Comparison of ENCODE assay signal across 9 cellular contexts in genomic region chr6:30942338-30943060, GRCh38. TPM values are rescaled to one million over a fixed set of nuclear protein-coding genes. Genes with fewer than 3 reads are reported as not detected.
A peak's percentile ranks its signal among the peaks of the same experiment; 100 is the strongest.
DNase-seq lines count a peak whose midpoint lies in the region; ATAC-seq, FAIRE-seq and TF ChIP-seq lines count a peak whose summit lies in the region.
"Had no signal": no experiment of that assay in that cellular context is flagged by ENCODE, and none has a peak within 500 bp of the region (broad histone marks: within the 10 kb centered on the region; RNA-seq: fewer than 3 reads in every experiment).

No MANE protein-coding gene starts in this region.

- ATAC-seq in GM21786 (IDR thresholded peaks at IDR 0.05; ENCODE audit: unreplicated experiment), result no peak

- WGBS in small intestine, 3 donors, result 7 to 15% (median 13%) methylated on average over 15 of the region's 15 CpGs

- H3K27ac ChIP-seq in small intestine (ENCODE audit: low read depth in 1 of 2, low read length in 1 of 2), result no peak overlapping the region
- H3K27ac ChIP-seq: BLaER1 treated with 17β-estradiol and CSF1 and Interleukin-3, amounts not matched to agents 10 nM and 100 nM had no signal

- TF ChIP-seq CTCF in WI38 (IDR thresholded peaks at IDR 0.05; ENCODE audit: low read depth, low read length), result peak; percentile 70

- no peaks in the 10 kb centered on the region for H3K9me3 ChIP-seq in small intestine (ENCODE audit: control insufficient read depth, low read depth)
- H3K9me3 ChIP-seq: BLaER1 treated with 17β-estradiol and CSF1 and Interleukin-3, amounts not matched to agents 10 nM and 100 nM had no signal

- no peak overlapping the region for H3K4me3 ChIP-seq in WI38 (ENCODE audit: low read depth, low read length)
- no peak overlapping the region for H3K4me3 ChIP-seq in small intestine (ENCODE audit: low read depth in 1 of 2, low read length in 2 of 2)
- H3K4me3 ChIP-seq: BLaER1 treated with 17β-estradiol and CSF1 and Interleukin-3, amounts not matched to agents 10 nM and 100 nM had no signal

- peaks cover 0 to 6% of the 10 kb centered on the region in 2 donors for H3K4me1 ChIP-seq in small intestine (ENCODE audit: control insufficient read depth in 2 of 2, insufficient read depth in 1 of 2, low read depth in 1 of 2, low read length in 1 of 2)

- DNase-seq in NCI-H526 (lab: John Stamatoyannopoulos, UW) (peak; percentile 10 to 46), NCI-H526 treated with DMSO at 0.1 percent for 48 hours (lab: John Stamatoyannopoulos, UW) (no peak), hepatic stellate cell (ENCODE audit: low spot score) (peak; percentile 94), small intestine (peak; percentile 86), DMS153 (lab: John Stamatoyannopoulos, UW) (no peak), T-helper 9 cell (no peak)

- FAIRE-seq in small intestine (lab: Jason Lieb, UNC), result no peak

- no peaks in the 10 kb centered on the region for H3K36me3 ChIP-seq in small intestine (ENCODE audit: control insufficient read depth in 2 of 2, insufficient read depth in 2 of 2, low read length in 2 of 2)
- H3K36me3 ChIP-seq: BLaER1 treated with 17β-estradiol and CSF1 and Interleukin-3, amounts not matched to agents 10 nM and 100 nM had no signal

- peaks cover 0 to 5% of the 10 kb centered on the region in 2 donors for H3K27me3 ChIP-seq in small intestine (ENCODE audit: control insufficient read depth in 2 of 2, insufficient read depth in 2 of 2, low read length in 2 of 2)
- H3K27me3 ChIP-seq: BLaER1 treated with 17β-estradiol and CSF1 and Interleukin-3, amounts not matched to agents 10 nM and 100 nM had no signal

RNA-seq across cellular contexts. Expression of gene MUCL3, which starts 1.7 kb away (rescaled TPM):
- 1 to 10 TPM in 2 of 3 donors, under 1 TPM in 1; 0.01 to 1.1 (median 1.1) TPM for polyA plus RNA-seq in small intestine

RNA-seq across cellular contexts. Expression of gene SFTA2, which starts 10.5 kb away (rescaled TPM):
- 1 to 10 TPM in 2 of 3 donors, not detected in 1; 1.6 to 3.2 TPM for polyA plus RNA-seq in small intestine

RNA-seq across cellular contexts. Expression of gene VARS2, which starts 28.5 kb away (rescaled TPM):
- 10 to 100 TPM; 25.4 to 54.9 (median 42.0) TPM for polyA plus RNA-seq in small intestine

RNA-seq across cellular contexts. Expression of gene GTF2H4, which starts 34.5 kb away (rescaled TPM):
- polyA plus RNA-seq in small intestine, result 10 to 100 TPM; 21.5 to 22.2 (median 22.1) TPM

RNA-seq across cellular contexts. Expression of gene MUC21, which starts 41.0 kb away (rescaled TPM):
- under 1 TPM; 0.22 to 0.89 (median 0.81) TPM for polyA plus RNA-seq in small intestine

Comparison
In these comparisons a context has a peak if more than half of its experiments do, and no peak if none do; other contexts are left out.
1. DNase-seq: peak in NCI-H526 (2 of 2), hepatic stellate cell (single experiment) and small intestine (single experiment); none in NCI-H526 treated with DMSO at 0.1 percent for 48 hours (single experiment), DMS153 (single experiment) and T-helper 9 cell (single experiment).